ENCODE assay signal across 8 cellular contexts in the genomic region with DNA sequence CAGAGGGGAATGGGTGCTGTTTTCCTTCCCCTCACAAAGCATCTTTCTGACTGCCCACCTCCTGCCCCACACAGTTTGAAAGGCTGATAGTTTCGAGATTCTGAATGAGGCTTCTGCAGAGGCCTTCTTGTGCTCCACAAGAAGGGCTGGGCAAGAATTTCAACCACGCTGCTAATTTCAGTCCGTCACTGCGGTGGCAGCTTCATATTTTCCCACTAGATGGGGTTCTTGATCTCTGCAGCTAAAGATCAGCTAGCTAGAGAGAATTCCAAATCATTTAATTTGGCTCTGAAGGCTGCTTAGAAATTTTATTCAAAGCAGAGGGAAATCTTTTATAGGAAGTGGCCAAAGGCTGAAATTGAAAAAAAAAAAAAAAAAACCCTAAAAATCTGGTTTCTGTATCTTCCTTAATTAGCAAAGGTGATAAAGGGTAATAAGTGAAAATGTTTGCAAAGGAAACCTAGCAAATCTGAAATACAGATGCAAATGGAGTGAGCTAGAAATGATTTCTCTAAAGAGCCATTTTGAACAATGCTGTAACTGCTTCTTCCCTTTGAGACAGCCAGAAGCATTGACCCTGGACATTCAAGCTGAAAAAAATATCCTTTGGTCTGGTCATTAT. TPM values are rescaled to one million over a fixed set of nuclear protein-coding genes. Genes with fewer than 3 reads are reported as not detected.
DNase-seq lines count a peak whose midpoint lies in the region; ATAC-seq and TF ChIP-seq lines count a peak whose summit lies in the region.

No MANE protein-coding gene starts in this region.

- TF ChIP-seq CTCF in HFFc6 (IDR thresholded peaks at IDR 0.05), result peak; percentile 75
- peak; percentile 86 for TF ChIP-seq CTCF in fibroblast of the aortic adventitia (IDR thresholded peaks at IDR 0.05; ENCODE audit: insufficient read depth, low read length)

- H3K36me3 ChIP-seq in neuron (ENCODE audit: insufficient read depth, low read length), result no peaks in the 10 kb centered on the region
- no peaks in the 10 kb centered on the region for H3K36me3 ChIP-seq in MG63

- H3K4me1 ChIP-seq in neuron (ENCODE audit: insufficient read depth, low read length), result peaks cover 2% of the 10 kb centered on the region

- no peak for ATAC-seq in GM21528 (IDR thresholded peaks at IDR 0.05; ENCODE audit: low FRiP score, unreplicated experiment)

- H3K27ac Mint-ChIP-seq in HFFc6, result no peak overlapping the region

- H3K9me3 Mint-ChIP-seq in HFFc6, result no peaks in the 10 kb centered on the region

- H3K27me3 Mint-ChIP-seq in HFFc6 (ENCODE audit: insufficient read depth), result peaks cover 42% of the 10 kb centered on the region

- H3K36me3 Mint-ChIP-seq in HFFc6 (ENCODE audit: low read depth), result no peaks in the 10 kb centered on the region

- peak overlapping the region; percentile 4 for H2AFZ ChIP-seq in neuron (ENCODE audit: low read depth, low read length)

- DNase-seq in AG08395 (ENCODE audit: low spot score), result peak; percentile 64
- DNase-seq in HFFc6, result peak; percentile 53
- DNase-seq in RPMI8226, result peak; percentile 10
- DNase-seq in fibroblast of the aortic adventitia (ENCODE audit: low read depth), result peak; percentile 85
- no peak for DNase-seq in KG1 (lab: John Stamatoyannopoulos, UW)
- no peak for DNase-seq in MG63

- no peak overlapping the region for H3K4me3 ChIP-seq in fibroblast of the aortic adventitia (ENCODE audit: low read depth, low read length)
- no peak overlapping the region for H3K4me3 ChIP-seq in neuron (ENCODE audit: low read length)
- H3K4me3 ChIP-seq in MG63, result no peak overlapping the region

- no peak overlapping the region for H3K4me3 Mint-ChIP-seq in HFFc6

- H3K9me3 ChIP-seq in neuron (ENCODE audit: low read length) (no peaks in the 10 kb centered on the region), MG63 (no peaks in the 10 kb centered on the region)

- H3K27me3 ChIP-seq in neuron (ENCODE audit: insufficient read depth, low read length) (peaks cover 7% of the 10 kb centered on the region), MG63 (peaks cover 2% of the 10 kb centered on the region; the same call in 1 of the 2 replicates)

- H3K4me1 Mint-ChIP-seq in HFFc6 (ENCODE audit: low read depth), result peaks cover 2% of the 10 kb centered on the region; the same call in 1 of the 2 replicates

RNA-seq across cellular contexts. Expression of a gene that starts 38.0 kb away (rescaled TPM):
- total RNA-seq in HFFc6 (2021; fragmentation: NEBNext Ultra II Directional; extraction: Animal tissue kit (Norgen Biotek cat#: 25700)), result not detected
- total RNA-seq in fibroblast of the aortic adventitia (ENCODE audit: low replicate concordance), result not detected in 2 replicates
- not detected in 2 replicates for total RNA-seq in MG63 (2014; rRNA removed; shearing (Covaris generic); ENCODE audit: low replicate concordance)

Comparison
In these comparisons a context has a peak if more than half of its experiments do, and no peak if none do; other contexts are left out.
1. DNase-seq: peak in AG08395 (single experiment), HFFc6 (single experiment), RPMI8226 (single experiment) and fibroblast of the aortic adventitia (single experiment); none in KG1 (single experiment) and MG63 (single experiment).